8 cellular contexts compared by ENCODE assay signal in genomic region chr2:8678731-8679566, GRCh38. TPM values are rescaled to one million over a fixed set of nuclear protein-coding genes. Genes with fewer than 3 reads are reported as not detected.
DNase-seq lines count a peak whose midpoint lies in the region; ATAC-seq and TF ChIP-seq lines count a peak whose summit lies in the region.

No MANE protein-coding gene starts in this region.

- H3K27me3 ChIP-seq in heart right ventricle (peaks cover 0 to 27% (median 0%) of the 10 kb centered on the region in 7 donors), upper lobe of right lung (no peaks in the 10 kb centered on the region)

- WGBS in adipose tissue, 3 donors, result 1% methylated on average over 85 to 91 of the region's 91 CpGs
- 1% methylated on average over 90 to 91 of the region's 91 CpGs for WGBS in heart right ventricle, 2 donors

- intact Hi-C loops in heart right ventricle (cut with DNase I), result loop anchor here in 6 of 10 donors (5.0 to 10.0 kb wide), 7 partner anchors 94 to 547 kb away; no protein-coding TSS in a partner anchor
- intact Hi-C loops in posterior cingulate gyrus (cut with DNase I), result loop anchor here (5.0 kb wide), 1 partner anchor 102 kb away; no protein-coding TSS in a partner anchor
- intact Hi-C loops in upper lobe of right lung (cut with DNase I), result no loop called here

- ATAC-seq in HG02798 (IDR thresholded peaks at IDR 0.05; ENCODE audit: poor library complexity, unreplicated experiment) (peak; percentile 71), heart right ventricle (peak; percentile 65 to 80 (median 72)), upper lobe of right lung (peak; percentile 77)

- H3K4me3 ChIP-seq in GM12865 (ENCODE audit: low read depth, low read length), result peak overlapping the region; percentile 51
- peak overlapping the region; percentile 43 to 73 (median 68) for H3K4me3 ChIP-seq in heart right ventricle
- peak overlapping the region; percentile 63 for H3K4me3 ChIP-seq in upper lobe of right lung

- H3K9me3 ChIP-seq in heart right ventricle (peaks cover 0 to 15% (median 9%) of the 10 kb centered on the region in 11 donors), upper lobe of right lung (peaks cover 3% of the 10 kb centered on the region)

- H3K4me1 ChIP-seq in heart right ventricle (peaks cover 0 to 54% (median 46%) of the 10 kb centered on the region in 9 donors), upper lobe of right lung (peaks cover 39% of the 10 kb centered on the region)

- TF ChIP-seq CTCF in GM12865 (IDR thresholded peaks at IDR 0.05; ENCODE audit: insufficient read depth, low read depth, low read length, missing control alignments), result no peak
- TF ChIP-seq CTCF in heart right ventricle (IDR thresholded peaks at IDR 0.05), result peak in 4 of 9 donors; percentile 14 to 34 (median 30)
- no peak for TF ChIP-seq CTCF in upper lobe of right lung (IDR thresholded peaks at IDR 0.05)

- H3K36me3 ChIP-seq in heart right ventricle (peaks cover 0 to 5% (median 0%) of the 10 kb centered on the region in 9 donors), upper lobe of right lung (no peaks in the 10 kb centered on the region)

- peak; percentile 97 for DNase-seq in GM12865 (ENCODE audit: low read depth)
- DNase-seq in NCI-H1436 (lab: John Stamatoyannopoulos, UW), result peak; percentile 92
- DNase-seq in SW 1271 (lab: John Stamatoyannopoulos, UW), result peak; percentile 67 to 81
- DNase-seq in heart right ventricle, result peak; percentile 94 to 96
- peak; percentile 81 to 99 (median 93) for DNase-seq in posterior cingulate gyrus
- DNase-seq in upper lobe of right lung, result peak; percentile 98

- peak overlapping the region; percentile 21 for H3K27ac ChIP-seq in adipose tissue (ENCODE audit: low read depth, low read length)
- peak overlapping the region; percentile 93 to 100 (median 99) for H3K27ac ChIP-seq in heart right ventricle
- peak overlapping the region; percentile 98 for H3K27ac ChIP-seq in upper lobe of right lung

RNA-seq across cellular contexts. Expression of gene ID2, which starts 2.9 kb away (rescaled TPM):
- polyA plus RNA-seq in adipose tissue (100 to 1,000 TPM in 2 of 3 donors, 10 to 100 TPM in 1; 60.5 to 398 (median 216) TPM), heart right ventricle (100 to 1,000 TPM in 1 of 2 donors, 10 to 100 TPM in 1; 70.3 to 113 TPM)
- total RNA-seq in heart right ventricle (10 to 100 TPM; 20.8 to 49.7 (median 27.2) TPM), upper lobe of right lung (99.5 TPM)

Comparison
In these comparisons a context has a peak if more than half of its experiments do, and no peak if none do; other contexts are left out.
1. Peak in every context shown above with its lines: DNase-seq, ATAC-seq, H3K4me3 ChIP-seq and H3K27ac ChIP-seq.
2. H3K27ac ChIP-seq: peak in every context shown above with its lines; median percentile 99 in heart right ventricle; 98 in upper lobe of right lung; 21 in adipose tissue.